ENCODE assay signal across 13 cellular contexts in genomic region chr6:30707281-30707850, GRCh38. TPM values are rescaled to one million over a fixed set of nuclear protein-coding genes. Genes with fewer than 3 reads are reported as not detected.
A peak's percentile ranks its signal among the peaks of the same experiment; 100 is the strongest.
DNase-seq lines count a peak whose midpoint lies in the region; ATAC-seq and TF ChIP-seq lines count a peak whose summit lies in the region.
"Had no signal": no experiment of that assay in that cellular context is flagged by ENCODE, and none has a peak within 500 bp of the region (broad histone marks: within the 10 kb centered on the region; RNA-seq: fewer than 3 reads in every experiment).

No MANE protein-coding gene starts in this region.

- H3K27ac Mint-ChIP-seq in WTC11 (peak overlapping the region; percentile 47), nephron progenitor cell (peak overlapping the region; percentile 95), neural progenitor cell (no peak overlapping the region)

- RAD21 ChIA-PET in HCT116 (lab: Charles Lee; ENCODE audit: low non-redundant PET in 1 of 2, low total read pairs in 2 of 2, uncharacterized antibody in 2 of 2, unreplicated experiment in 2 of 2), result no interaction called here

- H3K36me3 ChIP-seq in HCT116 (ENCODE audit: control insufficient read depth in 1 of 2, insufficient read depth in 2 of 2, low read length in 2 of 2) (peaks cover 10 to 12% of the 10 kb centered on the region in 2 experiments), neural progenitor cell (no peaks in the 10 kb centered on the region)

- H4K20me1 ChIP-seq in HCT116 (ENCODE audit: insufficient read depth) (no peaks in the 10 kb centered on the region), neural progenitor cell (ENCODE audit: low read depth) (no peaks in the 10 kb centered on the region)

- H3K27me3 Mint-ChIP-seq in WTC11 (ENCODE audit: low read depth) (no peaks in the 10 kb centered on the region; the same call in 1 of the 2 replicates), nephron progenitor cell (ENCODE audit: low read depth, poor library complexity) (peaks cover 3% of the 10 kb centered on the region), neural progenitor cell (ENCODE audit: insufficient read depth, low read depth) (peaks cover 5% of the 10 kb centered on the region)

- peaks cover 80% of the 10 kb centered on the region for H3K36me3 Mint-ChIP-seq in WTC11
- H3K36me3 Mint-ChIP-seq in nephron progenitor cell (ENCODE audit: low read depth), result peaks cover 82% of the 10 kb centered on the region
- peaks cover 71% of the 10 kb centered on the region for H3K36me3 Mint-ChIP-seq in neural progenitor cell

- BruUV-seq in HCT116 (replicated peaks; lab: Mats Ljungman, UMichigan), result no TSS peak

- H3K4me3 ChIP-seq in HCT116 (replicated peaks in 1 of 2; ENCODE audit: low read depth in 1 of 2, low read length in 2 of 2) (no peak overlapping the region), neural progenitor cell (no peak overlapping the region)
- H3K4me3 ChIP-seq: esophagus muscularis mucosa had no signal

- no peaks in the 10 kb centered on the region for H3K9me2 ChIP-seq in HCT116 (ENCODE audit: insufficient read depth)

- H2AFZ ChIP-seq in HCT116 (ENCODE audit: low read depth, low read length, poor library complexity, severe bottlenecking) (no peak overlapping the region), neural progenitor cell (replicated peaks) (no peak overlapping the region)

- no peak for TF ChIP-seq CTCF in HCT116 (IDR thresholded peaks at IDR 0.05 in 2 of 3, conservative IDR thresholded peaks at IDR 0.05 in 1 of 3; ENCODE audit: borderline replicate concordance in 1 of 3, insufficient read depth in 1 of 3, low read depth in 2 of 3, low read length in 2 of 3)
- no peak for TF ChIP-seq CTCF in WTC11 (IDR thresholded peaks at IDR 0.05)
- TF ChIP-seq CTCF in nephron progenitor cell (IDR thresholded peaks at IDR 0.05), result no peak
- TF ChIP-seq CTCF in neural progenitor cell (IDR thresholded peaks at IDR 0.05), result no peak

- H3K79me2 ChIP-seq in HCT116 (ENCODE audit: insufficient read depth, low read length) (no peaks in the 10 kb centered on the region), neural progenitor cell (ENCODE audit: low read depth) (no peaks in the 10 kb centered on the region)

- CTCF ChIA-PET in HCT116 (lab: Charles Lee), result no interaction called here
- CTCF ChIA-PET in WTC11 (lab: Charles Lee), result interaction anchor here (1.5 to 3.0 kb wide), 2 partner anchors 23 to 28 kb away, joined by 6 to 16 read pairs; no protein-coding TSS in a partner anchor

- ATAC-seq in HCT116 (peak; percentile 25; the same call in 1 of the 2 replicates), WTC11 (peak; percentile 51), GM21529 (IDR thresholded peaks at IDR 0.05; ENCODE audit: unreplicated experiment) (no peak)

- TF ChIP-seq RAD21 in HCT116 (IDR thresholded peaks at IDR 0.05; ENCODE audit: low read depth), result no peak

- POLR2A ChIA-PET in HCT116 (lab: Charles Lee) (interaction anchor here (1.6 kb wide), 1 partner anchor 10 kb away, joined by 7 read pairs; the partner anchor contains the start of gene MDC1), WTC11 (lab: Charles Lee) (interaction anchor here (1.1 kb wide), 1 partner anchor 10 kb away, joined by 4 read pairs; the partner anchor contains the start of gene MDC1)

- H3K4me1 Mint-ChIP-seq in WTC11, result peaks cover 14% of the 10 kb centered on the region
- H3K4me1 Mint-ChIP-seq in nephron progenitor cell, result peaks cover 5% of the 10 kb centered on the region
- H3K4me1 Mint-ChIP-seq in neural progenitor cell, result no peaks in the 10 kb centered on the region

- intact Hi-C loops in HCT116 (cut with micrococcal nuclease), result no loop called here

- H3K4me3 Mint-ChIP-seq in WTC11, result no peak overlapping the region
- no peak overlapping the region for H3K4me3 Mint-ChIP-seq in nephron progenitor cell
- no peak overlapping the region for H3K4me3 Mint-ChIP-seq in neural progenitor cell

- DNase-seq in HCT116 (ENCODE audit: low read depth, low spot score) (no peak), NCI-H2107 (lab: John Stamatoyannopoulos, UW) (peak; percentile 29), WTC11 (ENCODE audit: low spot score) (no peak), nephron progenitor cell (no peak), NOMO-1 treated with DMSO at 0.1 percent for 48 hours (lab: John Stamatoyannopoulos, UW; ENCODE audit: unreplicated experiment) (no peak), neural progenitor cell (ENCODE audit: low spot score) (no peak)
- no peak for DNase-seq in activated CD4-positive, alpha-beta T cell treated with anti-CD3 and anti-CD28 coated beads for 4 hours
- DNase-seq: activated T-cell treated with anti-CD3 and anti-CD28 coated beads, Interleukin-2, amount 50 U/mL, for 48 hours; SIG-M5; stimulated activated CD4-positive, alpha-beta T cell treated with anti-CD3 and anti-CD28 coated beads, Interleukin-4, amount 100 ng/mL, for 24 hours had no signal

- no peak overlapping the region for H3K4me2 ChIP-seq in HCT116 (ENCODE audit: low read length)
- no peak overlapping the region for H3K4me2 ChIP-seq in neural progenitor cell

- no peak for TF ChIP-seq POLR2A in HCT116 (IDR thresholded peaks at IDR 0.05; ENCODE audit: borderline replicate concordance, extremely low read depth, insufficient read depth, insufficient read length)

- no peaks in the 10 kb centered on the region for H3K27me3 ChIP-seq in HCT116 (ENCODE audit: insufficient read depth, low read length)
- no peaks in the 10 kb centered on the region for H3K27me3 ChIP-seq in neural progenitor cell
- H3K27me3 ChIP-seq: esophagus muscularis mucosa had no signal

- H3K4me1 ChIP-seq in HCT116 (ENCODE audit: control insufficient read depth in 1 of 2, insufficient read depth in 2 of 2, low read length in 2 of 2), result peaks cover 4 to 10% of the 10 kb centered on the region in 2 experiments; a peak in 3 of 4 replicates
- H3K4me1 ChIP-seq in neural progenitor cell, result no peaks in the 10 kb centered on the region

- H3K9me3 Mint-ChIP-seq in WTC11 (no peaks in the 10 kb centered on the region), nephron progenitor cell (no peaks in the 10 kb centered on the region), neural progenitor cell (no peaks in the 10 kb centered on the region)

- no peak overlapping the region for H3K9ac ChIP-seq in HCT116 (ENCODE audit: low read length)
- H3K9ac ChIP-seq in neural progenitor cell, result no peak overlapping the region

- no peaks in the 10 kb centered on the region for H3F3A ChIP-seq in neural progenitor cell (ENCODE audit: low read depth)

- H3K27ac ChIP-seq in HCT116 (ENCODE audit: low read depth, low read length) (no peak overlapping the region), neural progenitor cell (no peak overlapping the region)
- H3K27ac ChIP-seq: esophagus muscularis mucosa, HL-60 had no signal

- H3K9me3 ChIP-seq in HCT116 (ENCODE audit: control insufficient read depth in 1 of 2, insufficient read depth in 1 of 2, low read depth in 1 of 2, low read length in 2 of 2) (no peaks in the 10 kb centered on the region), neural progenitor cell (ENCODE audit: low read depth) (no peaks in the 10 kb centered on the region)
- H3K9me3 ChIP-seq: esophagus muscularis mucosa had no signal

TF ChIP-seq in HCT116, 20 proteins besides CTCF, POLR2A, EP300 and RAD21 (continues in another document):
- TF ChIP-seq ATF3 (IDR thresholded peaks at IDR 0.05) (no peak), POLR2AphosphoS5 (IDR thresholded peaks at IDR 0.05; ENCODE audit: low read depth, low read length) (no peak), JUND (IDR thresholded peaks at IDR 0.05) (no peak), FOSL1 (IDR thresholded peaks at IDR 0.05; ENCODE audit: low read depth) (no peak)

TF ChIP-seq in WTC11, 78 proteins besides CTCF, POLR2A, EP300 and RAD21:
- no peak for TF ChIP-seq ZNF263 (CRISPR knock-in tag; IDR thresholded peaks at IDR 0.05; ENCODE audit: low read depth)

RNA-seq across cellular contexts. Expression of gene MDC1, which starts 9.7 kb away (rescaled TPM):
- total RNA-seq in HCT116 (2021; ENCODE audit: unreplicated experiment) (75.8 TPM), WTC11 (2021) (95.9 to 100 TPM (median 97.9 TPM) in 3 replicates), neural progenitor cell (ENCODE audit: low replicate concordance) (22.6 and 29.5 TPM in 2 replicates)
- polyA plus RNA-seq in HCT116 (2012), result 55.7 and 59.3 TPM in 2 replicates

RNA-seq across cellular contexts. Expression of gene TUBB, which starts 12.8 kb away (rescaled TPM):
- total RNA-seq in HCT116 (2021; ENCODE audit: unreplicated experiment) (886 TPM), WTC11 (2021) (1,503 to 1,570 TPM (median 1,542 TPM) in 3 replicates), neural progenitor cell (ENCODE audit: low replicate concordance) (1,479 and 2,270 TPM in 2 replicates)
- 716 and 796 TPM in 2 replicates for polyA plus RNA-seq in HCT116 (2012)

RNA-seq across cellular contexts. Expression of gene NRM, which starts 16.6 kb away (rescaled TPM):
- total RNA-seq in HCT116 (2021; ENCODE audit: unreplicated experiment) (13.6 TPM), WTC11 (2021) (31.2 to 33.3 TPM (median 31.3 TPM) in 3 replicates), neural progenitor cell (ENCODE audit: low replicate concordance) (12.4 and 38.3 TPM in 2 replicates)
- polyA plus RNA-seq in HCT116 (2012), result 13.3 and 18.6 TPM in 2 replicates

RNA-seq across cellular contexts. Expression of gene PPP1R18, which starts 20.9 kb away (rescaled TPM):
- total RNA-seq in HCT116 (2021; ENCODE audit: unreplicated experiment), result 33.6 TPM
- polyA plus RNA-seq in HCT116 (2012), result 30.7 and 36.9 TPM in 2 replicates
- total RNA-seq in WTC11 (2021), result 25.6 to 36.5 TPM (median 26.2 TPM) in 3 replicates
- total RNA-seq in neural progenitor cell (ENCODE audit: low replicate concordance), result 10.2 and 25.4 TPM in 2 replicates

RNA-seq across cellular contexts. Expression of gene DHX16, which starts 34.6 kb away (rescaled TPM):
- total RNA-seq in HCT116 (2021; ENCODE audit: unreplicated experiment), result 46.0 TPM
- polyA plus RNA-seq in HCT116 (2012), result 52.5 and 53.1 TPM in 2 replicates
- total RNA-seq in WTC11 (2021), result 27.3 to 32.2 TPM (median 30.6 TPM) in 3 replicates
- 17.6 and 29.2 TPM in 2 replicates for total RNA-seq in neural progenitor cell (ENCODE audit: low replicate concordance)
